In genomic region chr2:47666332-47666731, GRCh38 we compare ENCODE assay signal across 16 cellular contexts.
"Had no signal": no experiment of that assay in that cellular context is flagged by ENCODE, and none has a peak within 500 bp of the region (broad histone marks: within the 10 kb centered on the region; RNA-seq: fewer than 3 reads in every experiment).

No MANE protein-coding gene starts in this region.

- H3K27me3 ChIP-seq: hepatocyte, neutrophil, right atrium auricular region, right lobe of liver, tibial nerve, uterus had no signal

- H3K79me2 ChIP-seq: hepatocyte, parathyroid adenoma had no signal

- H3K9ac ChIP-seq: parathyroid adenoma had no signal

- H3K4me3 ChIP-seq: hepatocyte, left ventricle myocardium inferior, lung, right atrium auricular region, right lobe of liver, smooth muscle cell, tibial nerve, uterus had no signal

- H2AFZ ChIP-seq: hepatocyte, parathyroid adenoma had no signal

- H3K4me2 ChIP-seq: hepatocyte, smooth muscle cell had no signal

- DNase-seq: left ventricle myocardium inferior; naive thymus-derived CD8-positive, alpha-beta T cell; occipital lobe; right lobe of liver; stimulated activated CD4-positive, alpha-beta T cell treated with anti-CD3 and anti-CD28 coated beads, Interleukin-15, amount 100 ng/mL, for 24 hours; stimulated activated CD4-positive, alpha-beta T cell treated with anti-CD3 and anti-CD28 coated beads, Interleukin-2, amount 100 ng/mL, for 24 hours; stimulated activated CD4-positive, alpha-beta T cell treated with anti-CD3 and anti-CD28 coated beads, Interleukin-4, amount 100 ng/mL, for 1 hour; stimulated activated naive CD4-positive, alpha-beta T cell; uterus had no signal

- H3K36me3 ChIP-seq: left ventricle myocardium inferior, neutrophil, right atrium auricular region, right lobe of liver, tibial nerve, uterus had no signal

- H3K4me1 ChIP-seq: left ventricle myocardium inferior, parathyroid adenoma, right atrium auricular region, right lobe of liver, tibial nerve, uterus had no signal

- H3K9me3 ChIP-seq: left ventricle myocardium inferior, neutrophil, right atrium auricular region, right lobe of liver, tibial nerve, uterus had no signal

- H3K27ac ChIP-seq: hepatocyte, left ventricle myocardium inferior, neutrophil, parathyroid adenoma, right atrium auricular region, right lobe of liver, tibial nerve, uterus had no signal
